11 cellular contexts compared by ENCODE assay signal in the genomic region with DNA sequence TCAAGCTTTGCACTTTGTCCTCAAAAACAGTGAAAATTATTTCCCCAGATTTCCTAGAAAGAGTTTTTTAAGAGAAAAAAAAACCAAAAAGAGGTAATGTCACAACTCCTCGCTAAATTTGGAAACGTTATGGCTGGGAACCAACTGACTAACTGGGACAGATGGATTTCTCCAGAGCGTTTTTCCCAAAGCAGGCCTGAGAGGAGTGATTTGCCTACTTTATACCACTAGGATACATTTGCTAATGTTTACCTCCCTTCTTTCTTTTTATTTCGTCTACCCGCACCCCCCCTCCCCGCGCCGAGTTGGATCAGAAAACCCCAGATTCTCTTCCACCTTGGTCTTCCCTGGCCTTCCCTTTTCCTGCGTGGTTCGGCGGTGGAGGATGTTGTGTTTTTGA. TPM values are rescaled to one million over a fixed set of nuclear protein-coding genes. Genes with fewer than 3 reads are reported as not detected.
A peak's percentile ranks its signal among the peaks of the same experiment; 100 is the strongest.
DNase-seq lines count a peak whose midpoint lies in the region; ATAC-seq, FAIRE-seq and TF ChIP-seq lines count a peak whose summit lies in the region.
"Had no signal": no experiment of that assay in that cellular context is flagged by ENCODE, and none has a peak within 500 bp of the region (broad histone marks: within the 10 kb centered on the region; RNA-seq: fewer than 3 reads in every experiment).

No MANE protein-coding gene starts in this region.

- H3K18ac ChIP-seq in mesenchymal stem cell (ENCODE audit: low read depth in 1 of 2, low read length in 2 of 2): peak overlapping the region in 1 of 2 experiments; percentile 16

- H2BK5ac ChIP-seq in mesenchymal stem cell (ENCODE audit: low read depth, low read length, poor library complexity, severe bottlenecking): no peak overlapping the region

- in situ Hi-C loops in K562 (cut with MboI): no loop called here

- no peaks in the 10 kb centered on the region for H3K9me3 ChIP-seq in Loucy (ENCODE audit: insufficient read depth, low read depth, low read length)
- H3K9me3 ChIP-seq in K562 (replicated peaks; ENCODE audit: control insufficient read depth, insufficient read depth, low read depth, low read length): no peaks in the 10 kb centered on the region
- H3K9me3 ChIP-seq in mesenchymal stem cell (ENCODE audit: control insufficient read depth, low read length): no peaks in the 10 kb centered on the region
- no peaks in the 10 kb centered on the region for H3K9me3 ChIP-seq in Peyer's patch

- peak overlapping the region; percentile 67 for H3K9ac ChIP-seq in Loucy (ENCODE audit: low read depth, low read length, poor library complexity, severe bottlenecking)
- no peak overlapping the region for H3K9ac ChIP-seq in K562 (ENCODE audit: insufficient read depth in 1 of 2, low read depth in 2 of 2, low read length in 2 of 2)
- peak overlapping the region; percentile 66 for H3K9ac ChIP-seq in mesenchymal stem cell (ENCODE audit: low read length)

- intact Hi-C loops in K562 (cut with micrococcal nuclease): loop anchor here (10.0 kb wide), 1 partner anchor 561 kb away; no protein-coding TSS in a partner anchor

- H2AFZ ChIP-seq in Loucy (ENCODE audit: low read length) (peak overlapping the region; percentile 84; the same call in 1 of the 2 replicates), K562 (ENCODE audit: low read depth, low read length) (peak overlapping the region; percentile 2), mesenchymal stem cell (ENCODE audit: low read depth, low read length) (no peak overlapping the region)

- H3K27ac ChIP-seq in K562 (ENCODE audit: extremely low read depth, low read depth, low read length): no peak overlapping the region
- peak overlapping the region; percentile 18 for H3K27ac ChIP-seq in mesenchymal stem cell (ENCODE audit: low read length, poor library complexity, severe bottlenecking)
- peak overlapping the region in 1 of 4 donors; percentile 60 for H3K27ac ChIP-seq in Peyer's patch

- H3K79me2 ChIP-seq in Loucy (ENCODE audit: insufficient read depth, low read length) (no peaks in the 10 kb centered on the region), K562 (ENCODE audit: control insufficient read depth, insufficient read depth, low read length) (no peaks in the 10 kb centered on the region)

- 39% methylated on average over 11 of the region's 11 CpGs for WGBS in K562 (ENCODE audit: insufficient coverage, low coverage, missing lambda C conversion rate)
- WGBS in mesenchymal stem cell: 12% methylated on average over 5 of the region's 11 CpGs

- H3K4me3 ChIP-seq in Loucy (ENCODE audit: low read length, poor library complexity, severe bottlenecking) (peak overlapping the region; percentile 56), K562 (no peak overlapping the region), mesenchymal stem cell (ENCODE audit: insufficient read depth in 1 of 2, low read depth in 1 of 2, low read length in 2 of 2) (no peak overlapping the region), Peyer's patch (peak overlapping the region in 1 of 4 donors; percentile 16)

- no peaks in the 10 kb centered on the region for H3K9me1 ChIP-seq in K562 (ENCODE audit: control insufficient read depth, insufficient read depth, low read length)

- H3K4ac ChIP-seq in mesenchymal stem cell (ENCODE audit: low read depth in 1 of 2, low read length in 2 of 2): peak overlapping the region in 1 of 2 experiments; percentile 49

- no peak overlapping the region for H3K14ac ChIP-seq in mesenchymal stem cell (ENCODE audit: low read length in 2 of 2)

- TF ChIP-seq POLR2A in K562 (conservative IDR thresholded peaks at IDR 0.05) (no peak), Peyer's patch (IDR thresholded peaks at IDR 0.05) (no peak)

- no peak for ATAC-seq in K562
- ATAC-seq in HG03469 (IDR thresholded peaks at IDR 0.05; ENCODE audit: unreplicated experiment): no peak
- ATAC-seq in HG02610 (IDR thresholded peaks at IDR 0.05; ENCODE audit: unreplicated experiment): no peak
- ATAC-seq in GM18873 (IDR thresholded peaks at IDR 0.05; ENCODE audit: low FRiP score, unreplicated experiment): no peak
- ATAC-seq: PC-3 had no signal

- H2AK5ac ChIP-seq in mesenchymal stem cell (ENCODE audit: low read length, severe bottlenecking): no peak overlapping the region

- no peaks in the 10 kb centered on the region for H3K79me1 ChIP-seq in mesenchymal stem cell (replicated peaks; ENCODE audit: low read length, poor library complexity, severe bottlenecking)

- H3F3A ChIP-seq in Loucy (ENCODE audit: low read depth): no peaks in the 10 kb centered on the region

- no peak for TF ChIP-seq EP300 in K562 (IDR thresholded peaks at IDR 0.05; ENCODE audit: low read length)

- TF ChIP-seq RAD21 in K562 (CRISPR knock-in tag; conservative IDR thresholded peaks at IDR 0.05 in 1 of 2, IDR thresholded peaks at IDR 0.05 in 1 of 2): no peak

- no peak overlapping the region for H2BK120ac ChIP-seq in mesenchymal stem cell (ENCODE audit: low read depth, low read length)

- H3K9me2 ChIP-seq in Loucy (replicated peaks; ENCODE audit: low read depth, low read length): no peaks in the 10 kb centered on the region

- H3K4me1 ChIP-seq in Loucy (ENCODE audit: insufficient read depth, low read length, poor library complexity, severe bottlenecking) (peaks cover 35% of the 10 kb centered on the region), K562 (replicated peaks in 1 of 2; ENCODE audit: control insufficient read depth in 2 of 2, insufficient read depth in 2 of 2, low read length in 2 of 2) (peaks cover 8 to 9% of the 10 kb centered on the region in 2 experiments; a peak in 4 of 5 replicates), mesenchymal stem cell (ENCODE audit: control insufficient read depth, insufficient read depth, low read depth, low read length) (peaks cover 6% of the 10 kb centered on the region), Peyer's patch (peaks cover 0 to 10% (median 0%) of the 10 kb centered on the region in 4 donors)

- H2BK15ac ChIP-seq in mesenchymal stem cell (ENCODE audit: low read depth, poor library complexity, severe bottlenecking): no peak overlapping the region

- no TSS peak for BruUV-seq in K562 (replicated peaks; lab: Mats Ljungman, UMichigan)

- H4K8ac ChIP-seq in mesenchymal stem cell (ENCODE audit: low read length): no peak overlapping the region

- H3K4me2 ChIP-seq in Loucy (ENCODE audit: low read depth, low read length, poor library complexity, severe bottlenecking) (peak overlapping the region; percentile 68), K562 (ENCODE audit: insufficient read depth, low read length) (no peak overlapping the region), mesenchymal stem cell (ENCODE audit: low read length, poor library complexity, severe bottlenecking) (no peak overlapping the region)

- H4K20me1 ChIP-seq in Loucy (ENCODE audit: insufficient read depth, low read length, poor library complexity, severe bottlenecking) (no peaks in the 10 kb centered on the region), K562 (replicated peaks; ENCODE audit: control insufficient read depth, insufficient read depth, low read length) (no peaks in the 10 kb centered on the region)

- no peaks in the 10 kb centered on the region for H3K27me3 ChIP-seq in Loucy (ENCODE audit: insufficient read depth, low read length, poor library complexity, severe bottlenecking)
- peaks cover 6 to 17% of the 10 kb centered on the region in 2 experiments for H3K27me3 ChIP-seq in K562 (ENCODE audit: control insufficient read depth in 2 of 2, insufficient read depth in 2 of 2, low read length in 2 of 2)
- H3K27me3 ChIP-seq in mesenchymal stem cell (ENCODE audit: control insufficient read depth in 1 of 2, insufficient read depth in 1 of 2, low read length in 2 of 2): peaks cover 0 to 20% of the 10 kb centered on the region in 2 experiments
- H3K27me3 ChIP-seq in Peyer's patch: no peaks in the 10 kb centered on the region

- peak overlapping the region in 1 of 2 experiments; percentile 20 for H2BK12ac ChIP-seq in mesenchymal stem cell (ENCODE audit: low read length in 2 of 2)

- CTCF ChIA-PET in K562 (lab: Yijun Ruan, JAX; ENCODE audit: low intra/inter-chr PET ratio): interaction anchor here (0.6 kb wide), 1 partner anchor 204 kb away, joined by 4 read pairs; the partner anchor contains the start of gene KLHDC10

- no peaks in the 10 kb centered on the region for H3K36me3 ChIP-seq in Loucy (ENCODE audit: insufficient read depth, low read length)
- H3K36me3 ChIP-seq in K562 (ENCODE audit: control insufficient read depth, insufficient read depth, low read length): no peaks in the 10 kb centered on the region
- no peaks in the 10 kb centered on the region for H3K36me3 ChIP-seq in mesenchymal stem cell (ENCODE audit: control insufficient read depth in 1 of 2, insufficient read depth in 2 of 2, low read depth in 1 of 2, low read length in 2 of 2)
- no peaks in the 10 kb centered on the region for H3K36me3 ChIP-seq in Peyer's patch

- POLR2A ChIA-PET in K562 (lab: Yijun Ruan, JAX): interaction anchor here (0.6 to 1.2 kb wide), 2 partner anchors 109 to 204 kb away, joined by 3 read pairs; partner anchors contain the start of gene KLHDC10

- DNase-seq in AG08396 (ENCODE audit: low spot score): peak; percentile 37
- no peak for DNase-seq in K562 (ENCODE audit: extremely low read depth in 1 of 4, low spot score in 3 of 4)
- DNase-seq in mesenchymal stem cell: peak; percentile 86
- no peak for DNase-seq in Peyer's patch
- DNase-seq: GF-D8, PC-3 had no signal

- no peak for FAIRE-seq in K562 (lab: Jason Lieb, UNC)

- no peak overlapping the region for H4K91ac ChIP-seq in mesenchymal stem cell (ENCODE audit: low read length)

- H3K23ac ChIP-seq in mesenchymal stem cell (ENCODE audit: low read length in 2 of 2): no peak overlapping the region

- TF ChIP-seq CTCF in Loucy (conservative IDR thresholded peaks at IDR 0.05; ENCODE audit: low read length): no peak
- no peak for TF ChIP-seq CTCF in K562 (IDR thresholded peaks at IDR 0.05 in 2 of 3, conservative IDR thresholded peaks at IDR 0.05 in 1 of 3; ENCODE audit: insufficient read depth in 2 of 3, low read depth in 1 of 3, low read length in 3 of 3)
- no peak for TF ChIP-seq CTCF in Peyer's patch (IDR thresholded peaks at IDR 0.05)

RNA-seq across cellular contexts. Expression of gene CPA2, which starts 7.2 kb away (rescaled TPM):
- total RNA-seq in K562 (2011; cell fraction: chromatin; rRNA removed; ENCODE audit: low replicate concordance): 0.28 and 0.65 TPM in 2 replicates
- total RNA-seq in K562 (2011; cell fraction: nucleolus; rRNA removed): not detected in 2 replicates
- total RNA-seq in K562 (2011; cell fraction: nucleoplasm; rRNA removed): 0.46 TPM in 1 of 2 replicates, not detected in the other
- 0.24 TPM in 1 of 2 replicates, not detected in the other for total RNA-seq in K562 (2014; rRNA removed)
- total RNA-seq in K562 (2014; rRNA removed; fragmentation: Illumina TruSeq; extraction: Trizol): not detected in 2 replicates
- not detected in 2 replicates for total RNA-seq in K562 (2015; rRNA removed; fragmentation: Illumina TruSeq; extraction: Trizol)
- total RNA-seq in K562 (2021): 0.84 and 1.2 TPM in 2 replicates
- 0.11 TPM in 1 of 2 replicates, not detected in the other for polyA plus RNA-seq in K562 (2011; rRNA removed)
- not detected in 2 replicates for polyA plus RNA-seq in K562 (2011; cell fraction: cytosol; rRNA removed)
- 0.15 and 0.37 TPM in 2 replicates for polyA plus RNA-seq in K562 (2011; cell fraction: nucleus; rRNA removed)
- polyA plus RNA-seq in K562 (2012): 0.18 TPM in 1 of 2 replicates, not detected in the other
- 0.09 TPM in 1 of 2 replicates, not detected in the other for polyA plus RNA-seq in K562 (2014; fragmentation: Illumina TruSeq; extraction: Trizol)
- polyA plus RNA-seq in K562 (2014; fragmentation: Nextera tagmentation; extraction: Ambion mirVana): under 1 TPM in 1 of 2 experiments, not detected in 1; 0.04 TPM
- polyA plus RNA-seq in K562 (2014; rRNA removed): 0.05 and 0.20 TPM in 2 replicates
- not detected in 2 replicates for polyA minus RNA-seq in K562 (2011; rRNA and poly(A)+ RNA removed)
- not detected in 2 replicates for polyA minus RNA-seq in K562 (2011; cell fraction: cytosol; rRNA and poly(A)+ RNA removed)
- polyA minus RNA-seq in K562 (2011; cell fraction: nucleus; rRNA and poly(A)+ RNA removed): not detected in 2 replicates
- not detected for polyA plus RNA-seq in mesenchymal stem cell (2013, experiment 1 of 2)
- 0.10 TPM for polyA plus RNA-seq in mesenchymal stem cell (2013, experiment 2 of 2)
- 10 to 100 TPM in 1 of 4 donors, 1 to 10 TPM in 2, not detected in 1; 2.6 to 12.6 (median 2.7) TPM for total RNA-seq in Peyer's patch
- total RNA-seq: kidney epithelial cell, PC-3 had no signal

RNA-seq across cellular contexts. Expression of gene CPA4, which starts 19.1 kb away (rescaled TPM):
- 0.79 TPM in 1 of 2 replicates, not detected in the other for total RNA-seq in K562 (2011; cell fraction: chromatin; rRNA removed; ENCODE audit: low replicate concordance)
- total RNA-seq in K562 (2011; cell fraction: nucleolus; rRNA removed): 0.13 TPM in 1 of 2 replicates, not detected in the other
- not detected in 2 replicates for total RNA-seq in K562 (2011; cell fraction: nucleoplasm; rRNA removed)
- total RNA-seq in K562 (2014; rRNA removed) (not detected in 2 replicates), K562 (2014; rRNA removed; fragmentation: Illumina TruSeq; extraction: Trizol) (not detected in 2 replicates), K562 (2015; rRNA removed; fragmentation: Illumina TruSeq; extraction: Trizol) (not detected in 2 replicates), K562 (2021) (not detected in 2 replicates), Peyer's patch (not detected)
- polyA plus RNA-seq in K562 (2011; rRNA removed) (0.05 TPM in 1 of 2 replicates, not detected in the other), K562 (2014; fragmentation: Illumina TruSeq; extraction: Trizol) (not detected in 2 replicates), K562 (2014; fragmentation: Nextera tagmentation; extraction: Ambion mirVana) (not detected), K562 (2014; rRNA removed) (not detected in 2 replicates)
- polyA plus RNA-seq in K562 (2011; cell fraction: cytosol; rRNA removed): 0.04 and 0.06 TPM in 2 replicates
- polyA plus RNA-seq in K562 (2011; cell fraction: nucleus; rRNA removed): 0.04 and 0.50 TPM in 2 replicates
- polyA plus RNA-seq in K562 (2012): 0.04 and 0.08 TPM in 2 replicates
- not detected in 2 replicates for polyA minus RNA-seq in K562 (2011; rRNA and poly(A)+ RNA removed)
- polyA minus RNA-seq in K562 (2011; cell fraction: cytosol; rRNA and poly(A)+ RNA removed): not detected in 2 replicates
- not detected in 2 replicates for polyA minus RNA-seq in K562 (2011; cell fraction: nucleus; rRNA and poly(A)+ RNA removed)
- 36.9 TPM for polyA plus RNA-seq in mesenchymal stem cell (2013, experiment 1 of 2)
- polyA plus RNA-seq in mesenchymal stem cell (2013, experiment 2 of 2): 36.9 TPM

Comparison
In these comparisons a context has a peak if more than half of its experiments do, and no peak if none do; other contexts are left out.
1. DNase-seq: peak in AG08396 (single experiment) and mesenchymal stem cell (single experiment); none in K562 (0 of 4) and Peyer's patch (0 of 3).
2. H3K9ac ChIP-seq: peak in Loucy (single experiment) and mesenchymal stem cell (single experiment); none in K562 (0 of 2).